1 cellular context compared by ENCODE assay signal in genomic region chr15:82133251-82133650, GRCh38.
TF ChIP-seq lines count a peak whose summit lies in the region.

No MANE protein-coding gene starts in this region.

TF ChIP-seq in A549, 52 proteins besides CTCF, POLR2A, EP300 and RAD21 (continued from another document):
- TF ChIP-seq REST (IDR thresholded peaks at IDR 0.05) (no peak), HMGXB4 (CRISPR knock-in tag; IDR thresholded peaks at IDR 0.05; ENCODE audit: borderline replicate concordance) (no peak)
TF ChIP-seq in A549: peak in this region for 0.
